In genomic region chr19:4138445-4138844, GRCh38 we compare ENCODE assay signal across 23 cellular contexts. TPM values are rescaled to one million over a fixed set of nuclear protein-coding genes. Genes with fewer than 3 reads are reported as not detected.
"Had no signal": no experiment of that assay in that cellular context is flagged by ENCODE, and none has a peak within 500 bp of the region (broad histone marks: within the 10 kb centered on the region; RNA-seq: fewer than 3 reads in every experiment).

No MANE protein-coding gene starts in this region.

- H3K9ac ChIP-seq: KMS-11 had no signal

- H3K4me3 ChIP-seq: SJCRH30 had no signal

- H3K4me2 ChIP-seq: KMS-11 had no signal

- H3K27ac ChIP-seq: KMS-11, SJCRH30 had no signal

- H3K9me3 ChIP-seq: SJCRH30 had no signal

- DNase-seq: IMR-90, Kasumi-1, MM.1S, NCI-H1092 treated with DMSO at 0.1 percent for 48 hours, NCI-H1436, NCI-H187, NCI-H2029, NCI-H2081 treated with DMSO at 0.1 percent for 48 hours, NCI-H2171, NCI-H226, NCI-H446, NCI-H510A, NCI-H524 treated with DMSO at 0.1 percent for 48 hours, NCI-H69, NCI-H774, PC-3, SHP77 treated with DMSO at 0.1 percent for 48 hours, SJCRH30 had no signal

- H3K36me3 ChIP-seq: SJCRH30 had no signal

- ATAC-seq: Panc1, PC-3, Right ventricle myocardium inferior, SK-N-SH treated with all-trans-retinoic acid at 6 μM for 48 hours had no signal

- H3K4me1 ChIP-seq: SJCRH30 had no signal

RNA-seq across cellular contexts. Expression of gene CREB3L3, which starts 15.0 kb away (rescaled TPM):
- total RNA-seq: HT-29, IMR-90, PC-3, Right ventricle myocardium inferior, SJCRH30 had no signal
- polyA plus RNA-seq: IMR-90 had no signal
